Comparison of ENCODE assay signal across 20 cellular contexts in the genomic region with DNA sequence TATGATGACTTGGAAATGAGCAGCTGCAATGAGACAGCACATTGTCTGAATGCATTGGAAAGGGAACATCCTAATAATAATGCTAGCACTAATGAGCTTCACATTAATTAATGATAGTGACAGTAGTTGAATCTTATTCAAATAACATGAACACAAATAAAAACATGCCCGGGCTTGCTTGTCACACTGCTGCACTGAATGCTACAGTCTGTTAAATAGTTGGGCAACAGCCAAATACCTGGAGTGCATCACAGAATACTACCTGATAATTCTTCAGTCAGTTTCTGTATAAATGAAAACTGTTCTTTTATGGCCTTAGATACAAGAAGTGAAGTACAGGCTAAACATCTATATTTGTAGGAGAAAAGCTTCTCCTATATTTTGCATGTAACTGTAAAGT.
DNase-seq lines count a peak whose midpoint lies in the region; ATAC-seq and TF ChIP-seq lines count a peak whose summit lies in the region.
"Had no signal": no experiment of that assay in that cellular context is flagged by ENCODE, and none has a peak within 500 bp of the region (broad histone marks: within the 10 kb centered on the region; RNA-seq: fewer than 3 reads in every experiment).

No MANE protein-coding gene starts in this region.

- H3K79me2 ChIP-seq in GM23338 (replicated peaks; ENCODE audit: insufficient read depth): no peaks in the 10 kb centered on the region

- no peaks in the 10 kb centered on the region for H3K27me3 ChIP-seq in GM23338 (ENCODE audit: insufficient read depth)

- ATAC-seq in GM23338 (no peak), WTC11 (no peak)
- ATAC-seq: HepG2, Panc1 had no signal

- no peaks in the 10 kb centered on the region for H3K27me3 Mint-ChIP-seq in GM23338 (ENCODE audit: insufficient read depth, low read depth, poor library complexity)
- H3K27me3 Mint-ChIP-seq in WTC11 (ENCODE audit: low read depth): no peaks in the 10 kb centered on the region

- TF ChIP-seq CTCF in GM23338 (conservative IDR thresholded peaks at IDR 0.05; ENCODE audit: low read depth in 2 of 2): no peak
- no peak for TF ChIP-seq CTCF in WTC11 (IDR thresholded peaks at IDR 0.05)

- no peaks in the 10 kb centered on the region for H4K20me1 ChIP-seq in GM23338 (replicated peaks; ENCODE audit: insufficient read depth)

- H3K4me1 Mint-ChIP-seq in GM23338: no peaks in the 10 kb centered on the region
- H3K4me1 Mint-ChIP-seq in WTC11: 0 out of 2 replicates have a peak, but pooled peaks cover 3% of the 10 kb centered on the region
- H3K4me1 Mint-ChIP-seq: CD14-positive monocyte had no signal

- H3K4me1 ChIP-seq in GM23338 (ENCODE audit: insufficient read depth): no peaks in the 10 kb centered on the region
- H3K4me1 ChIP-seq: Caco-2 had no signal

- H3K36me3 Mint-ChIP-seq in GM23338 (ENCODE audit: low read depth): no peaks in the 10 kb centered on the region
- H3K36me3 Mint-ChIP-seq in WTC11: no peaks in the 10 kb centered on the region
- H3K36me3 Mint-ChIP-seq: CD14-positive monocyte had no signal

- H3F3A ChIP-seq in GM23338 (replicated peaks; ENCODE audit: low read depth): no peaks in the 10 kb centered on the region

- H3K4me3 ChIP-seq in GM23338: no peak overlapping the region

- H3K27ac Mint-ChIP-seq in GM23338 (no peak overlapping the region), WTC11 (no peak overlapping the region)
- H3K27ac Mint-ChIP-seq: CD14-positive monocyte; T-helper 2 cell treated with Interferon-gamma antibody and Interleukin-4, amounts not matched to agents 5 μg/mL and 100 μg/mL, for 36 hours had no signal

- H3K4me2 ChIP-seq in GM23338: no peak overlapping the region
- H3K4me2 ChIP-seq: KMS-11 had no signal

- H3K9me3 Mint-ChIP-seq in GM23338 (no peaks in the 10 kb centered on the region), WTC11 (no peaks in the 10 kb centered on the region)

- no peaks in the 10 kb centered on the region for H3K36me3 ChIP-seq in GM23338 (ENCODE audit: insufficient read depth)

- H3K27ac ChIP-seq in GM23338 (ENCODE audit: low read depth) (no peak overlapping the region), epithelial cell of prostate (no peak overlapping the region)
- H3K27ac ChIP-seq: KMS-11 had no signal

- CTCF ChIA-PET in WTC11 (lab: Charles Lee): no interaction called here

- H3K9me2 ChIP-seq in GM23338 (ENCODE audit: insufficient read depth): no peaks in the 10 kb centered on the region

- no peak for DNase-seq in GM23338 (ENCODE audit: low spot score)
- DNase-seq in NCI-H1694 (lab: John Stamatoyannopoulos, UW): peak; percentile 38
- peak; percentile 38 for DNase-seq in NCI-H69 (lab: John Stamatoyannopoulos, UW)
- DNase-seq in epithelial cell of prostate (ENCODE audit: low read depth, low spot score): peak; percentile 16
- no peak for DNase-seq in T-helper 9 cell
- DNase-seq in pons (ENCODE audit: low spot score): no peak
- DNase-seq in NCI-H226: no peak
- no peak for DNase-seq in WTC11 (ENCODE audit: low spot score)
- DNase-seq: AML-193, Caco-2, DND-41, NCI-H1048, NCI-H187 treated with DMSO at 0.1 percent for 48 hours, NCI-H2227 treated with DMSO at 0.1 percent for 48 hours, NCI-H774 had no signal

- H3K4me3 Mint-ChIP-seq in GM23338 (no peak overlapping the region), WTC11 (no peak overlapping the region)
- H3K4me3 Mint-ChIP-seq: CD14-positive monocyte; T-helper 2 cell treated with Interferon-gamma antibody and Interleukin-4, amounts not matched to agents 5 μg/mL and 100 μg/mL, for 36 hours had no signal

- POLR2A ChIA-PET in WTC11 (lab: Charles Lee): no interaction called here

- 0 out of 2 replicates have a peak overlapping the region, but pooled peaks have one; percentile 10 for H2AFZ ChIP-seq in GM23338

TF ChIP-seq in GM23338, 12 proteins besides CTCF, POLR2A, EP300 and RAD21:
- TF ChIP-seq EZH2phosphoT487 (IDR thresholded peaks at IDR 0.05; ENCODE audit: unreplicated experiment) (no peak), JUNB (IDR thresholded peaks at IDR 0.05; ENCODE audit: unreplicated experiment) (no peak), STAT1 (IDR thresholded peaks at IDR 0.05; ENCODE audit: unreplicated experiment) (no peak), EZH2 (IDR thresholded peaks at IDR 0.05; ENCODE audit: low read depth, unreplicated experiment) (no peak), ZNF331 (CRISPR knock-in tag; IDR thresholded peaks at IDR 0.05; ENCODE audit: low read depth) (no peak), NANOG (IDR thresholded peaks at IDR 0.05; ENCODE audit: borderline replicate concordance) (no peak)
- TF ChIP-seq, protein P1, sequence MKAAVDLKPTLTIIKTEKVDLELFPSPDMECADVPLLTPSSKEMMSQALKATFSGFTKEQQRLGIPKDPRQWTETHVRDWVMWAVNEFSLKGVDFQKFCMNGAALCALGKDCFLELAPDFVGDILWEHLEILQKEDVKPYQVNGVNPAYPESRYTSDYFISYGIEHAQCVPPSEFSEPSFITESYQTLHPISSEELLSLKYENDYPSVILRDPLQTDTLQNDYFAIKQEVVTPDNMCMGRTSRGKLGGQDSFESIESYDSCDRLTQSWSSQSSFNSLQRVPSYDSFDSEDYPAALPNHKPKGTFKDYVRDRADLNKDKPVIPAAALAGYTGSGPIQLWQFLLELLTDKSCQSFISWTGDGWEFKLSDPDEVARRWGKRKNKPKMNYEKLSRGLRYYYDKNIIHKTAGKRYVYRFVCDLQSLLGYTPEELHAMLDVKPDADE (IDR thresholded peaks at IDR 0.05): no peak

TF ChIP-seq in WTC11, 78 proteins besides CTCF, POLR2A, EP300 and RAD21:
- TF ChIP-seq ZNF396 (CRISPR knock-in tag; IDR thresholded peaks at IDR 0.05; ENCODE audit: borderline replicate concordance): no peak
- TF ChIP-seq KAT7 (CRISPR knock-in tag; IDR thresholded peaks at IDR 0.05; ENCODE audit: borderline replicate concordance): no peak
- no peak for TF ChIP-seq PRRX2 (CRISPR knock-in tag; IDR thresholded peaks at IDR 0.05)
- no peak for TF ChIP-seq NR3C1 (CRISPR knock-in tag; conservative IDR thresholded peaks at IDR 0.05; ENCODE audit: low read depth)
- TF ChIP-seq, protein P2, sequence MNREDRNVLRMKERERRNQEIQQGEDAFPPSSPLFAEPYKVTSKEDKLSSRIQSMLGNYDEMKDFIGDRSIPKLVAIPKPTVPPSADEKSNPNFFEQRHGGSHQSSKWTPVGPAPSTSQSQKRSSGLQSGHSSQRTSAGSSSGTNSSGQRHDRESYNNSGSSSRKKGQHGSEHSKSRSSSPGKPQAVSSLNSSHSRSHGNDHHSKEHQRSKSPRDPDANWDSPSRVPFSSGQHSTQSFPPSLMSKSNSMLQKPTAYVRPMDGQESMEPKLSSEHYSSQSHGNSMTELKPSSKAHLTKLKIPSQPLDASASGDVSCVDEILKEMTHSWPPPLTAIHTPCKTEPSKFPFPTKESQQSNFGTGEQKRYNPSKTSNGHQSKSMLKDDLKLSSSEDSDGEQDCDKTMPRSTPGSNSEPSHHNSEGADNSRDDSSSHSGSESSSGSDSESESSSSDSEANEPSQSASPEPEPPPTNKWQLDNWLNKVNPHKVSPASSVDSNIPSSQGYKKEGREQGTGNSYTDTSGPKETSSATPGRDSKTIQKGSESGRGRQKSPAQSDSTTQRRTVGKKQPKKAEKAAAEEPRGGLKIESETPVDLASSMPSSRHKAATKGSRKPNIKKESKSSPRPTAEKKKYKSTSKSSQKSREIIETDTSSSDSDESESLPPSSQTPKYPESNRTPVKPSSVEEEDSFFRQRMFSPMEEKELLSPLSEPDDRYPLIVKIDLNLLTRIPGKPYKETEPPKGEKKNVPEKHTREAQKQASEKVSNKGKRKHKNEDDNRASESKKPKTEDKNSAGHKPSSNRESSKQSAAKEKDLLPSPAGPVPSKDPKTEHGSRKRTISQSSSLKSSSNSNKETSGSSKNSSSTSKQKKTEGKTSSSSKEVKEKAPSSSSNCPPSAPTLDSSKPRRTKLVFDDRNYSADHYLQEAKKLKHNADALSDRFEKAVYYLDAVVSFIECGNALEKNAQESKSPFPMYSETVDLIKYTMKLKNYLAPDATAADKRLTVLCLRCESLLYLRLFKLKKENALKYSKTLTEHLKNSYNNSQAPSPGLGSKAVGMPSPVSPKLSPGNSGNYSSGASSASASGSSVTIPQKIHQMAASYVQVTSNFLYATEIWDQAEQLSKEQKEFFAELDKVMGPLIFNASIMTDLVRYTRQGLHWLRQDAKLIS (CRISPR knock-in tag; IDR thresholded peaks at IDR 0.05; ENCODE audit: borderline replicate concordance): no peak
TF ChIP-seq in WTC11: peak in this region for 0.

Comparison
In these comparisons a context has a peak if more than half of its experiments do, and no peak if none do; other contexts are left out.
1. DNase-seq: peak in NCI-H1694 (single experiment), NCI-H69 (single experiment) and epithelial cell of prostate (single experiment); none in GM23338 (single experiment), T-helper 9 cell (single experiment), pons (single experiment), NCI-H226 (single experiment) and WTC11 (single experiment).